ENCODE assay signal across 13 cellular contexts in genomic region chr5:35857004-35857345, GRCh38. TPM values are rescaled to one million over a fixed set of nuclear protein-coding genes. Genes with fewer than 3 reads are reported as not detected.
DNase-seq lines count a peak whose midpoint lies in the region; ATAC-seq and FAIRE-seq lines count a peak whose summit lies in the region.
"Had no signal": no experiment of that assay in that cellular context is flagged by ENCODE, and none has a peak within 500 bp of the region (broad histone marks: within the 10 kb centered on the region; RNA-seq: fewer than 3 reads in every experiment).

No MANE protein-coding gene starts in this region.

- peaks cover 0 to 6% (median 0%) of the 10 kb centered on the region in 8 donors for H3K9me3 Mint-ChIP-seq in CD4-positive, alpha-beta memory T cell
- no peaks in the 10 kb centered on the region for H3K9me3 Mint-ChIP-seq in activated naive CD8-positive, alpha-beta T cell treated with anti-CD3 and anti-CD28 coated beads, Interleukin-2, amount 50 U/mL, for 24 hours
- H3K9me3 Mint-ChIP-seq in naive B cell, result peaks cover 0 to 5% (median 0%) of the 10 kb centered on the region in 7 donors
- H3K9me3 Mint-ChIP-seq: memory B cell had no signal

- POLR2A ChIA-PET in CD4-positive, alpha-beta memory T cell (lab: Charles Lee; ENCODE audit: partially characterized antibody), result interaction anchor here (0.8 to 19.9 kb wide), 16 partner anchors 11 to 240 kb away, joined by 3 to 2275 read pairs (median 15); partner anchors contain the start of gene SPEF2

- H3K4me1 Mint-ChIP-seq in CD4-positive, alpha-beta memory T cell, result peaks cover 43 to 73% (median 51%) of the 10 kb centered on the region in 4 donors
- H3K4me1 Mint-ChIP-seq in activated naive CD8-positive, alpha-beta T cell treated with anti-CD3 and anti-CD28 coated beads, Interleukin-2, amount 50 U/mL, for 24 hours, result peaks cover 81% of the 10 kb centered on the region
- peaks cover 20 to 42% (median 30%) of the 10 kb centered on the region in 3 donors for H3K4me1 Mint-ChIP-seq in naive B cell

- peak overlapping the region; percentile 88 to 99 (median 96) for H3K4me3 Mint-ChIP-seq in CD4-positive, alpha-beta memory T cell
- peak overlapping the region; percentile 88 for H3K4me3 Mint-ChIP-seq in activated naive CD8-positive, alpha-beta T cell treated with anti-CD3 and anti-CD28 coated beads, Interleukin-2, amount 50 U/mL, for 24 hours
- peak overlapping the region in 5 of 8 donors; percentile 2 to 80 (median 33) for H3K4me3 Mint-ChIP-seq in naive B cell
- H3K4me3 Mint-ChIP-seq: memory B cell had no signal

- peaks cover 55% of the 10 kb centered on the region for H3K4me1 ChIP-seq in CD4-positive, alpha-beta memory T cell (ENCODE audit: insufficient read depth, low read length)

- H3K36me3 ChIP-seq in CD4-positive, alpha-beta memory T cell (ENCODE audit: insufficient read depth, low read length), result peaks cover 32% of the 10 kb centered on the region

- H3K9me3 ChIP-seq in CD4-positive, alpha-beta memory T cell (ENCODE audit: control insufficient read depth in 1 of 2, low read length in 2 of 2), result no peaks in the 10 kb centered on the region

- peaks cover 50 to 57% of the 10 kb centered on the region in 2 donors for H3K36me3 Mint-ChIP-seq in CD4-positive, alpha-beta memory T cell
- peaks cover 77% of the 10 kb centered on the region for H3K36me3 Mint-ChIP-seq in activated naive CD8-positive, alpha-beta T cell treated with anti-CD3 and anti-CD28 coated beads, Interleukin-2, amount 50 U/mL, for 24 hours (ENCODE audit: low read depth)
- H3K36me3 Mint-ChIP-seq in naive B cell, result no peaks in the 10 kb centered on the region
- H3K36me3 Mint-ChIP-seq: memory B cell had no signal

- no peak for FAIRE-seq in urothelium cell line (lab: Jason Lieb, UNC)

- no peaks in the 10 kb centered on the region for H3K27me3 Mint-ChIP-seq in CD4-positive, alpha-beta memory T cell
- H3K27me3 Mint-ChIP-seq in activated naive CD8-positive, alpha-beta T cell treated with anti-CD3 and anti-CD28 coated beads, Interleukin-2, amount 50 U/mL, for 24 hours, result no peaks in the 10 kb centered on the region
- H3K27me3 Mint-ChIP-seq in naive B cell, result no peaks in the 10 kb centered on the region
- H3K27me3 Mint-ChIP-seq: memory B cell had no signal

- peak overlapping the region; percentile 97 for H3K27ac ChIP-seq in CD4-positive, alpha-beta memory T cell (ENCODE audit: low read depth, low read length)

- H3K27me3 ChIP-seq in CD4-positive, alpha-beta memory T cell (ENCODE audit: insufficient read depth, low read length), result no peaks in the 10 kb centered on the region

- H3K27ac Mint-ChIP-seq in CD4-positive, alpha-beta memory T cell, result peak overlapping the region; percentile 94 to 100 (median 100)
- peak overlapping the region; percentile 94 for H3K27ac Mint-ChIP-seq in activated naive CD8-positive, alpha-beta T cell treated with anti-CD3 and anti-CD28 coated beads, Interleukin-2, amount 50 U/mL, for 24 hours
- H3K27ac Mint-ChIP-seq in naive B cell, result peak overlapping the region in 3 of 6 donors; percentile 1 to 62 (median 7)
- H3K27ac Mint-ChIP-seq: memory B cell had no signal

- H3K4me3 ChIP-seq in CD4-positive, alpha-beta memory T cell (ENCODE audit: low read length in 2 of 2), result peak overlapping the region; percentile 82 to 85

- intact Hi-C loops in CD4-positive, alpha-beta memory T cell (cut with micrococcal nuclease), result loop anchor here (10.0 kb wide), 1 partner anchor 388 kb away; the partner anchor contains the start of gene NADK2

- DNase-seq in CD4-positive, alpha-beta memory T cell, result no peak
- no peak for DNase-seq in activated naive CD8-positive, alpha-beta T cell treated with anti-CD3 and anti-CD28 coated beads, Interleukin-2, amount 50 U/mL, for 24 hours
- no peak for DNase-seq in naive B cell
- DNase-seq in retina, result no peak
- no peak for DNase-seq in urothelium cell line (ENCODE audit: low spot score)
- DNase-seq: GDM1; NCI-H1694 treated with DMSO at 0.1 percent for 48 hours; SHP77; stimulated activated CD4-positive, alpha-beta T cell treated with anti-CD3 and anti-CD28 coated beads, Interleukin-2, amount 100 ng/mL, for 24 hours had no signal

- ATAC-seq in HG02870 (IDR thresholded peaks at IDR 0.05; ENCODE audit: unreplicated experiment) (peak; percentile 30), naive B cell (ENCODE audit: low read depth in 2 of 2) (no peak), GM21619 (IDR thresholded peaks at IDR 0.05; ENCODE audit: unreplicated experiment) (no peak), HG03135 (IDR thresholded peaks at IDR 0.05; ENCODE audit: unreplicated experiment) (no peak)
- no peak for ATAC-seq in activated naive CD8-positive, alpha-beta T cell treated with anti-CD3 and anti-CD28 coated beads, Interleukin-2, amount 50 U/mL, for 24 hours

- CTCF ChIA-PET in CD4-positive, alpha-beta memory T cell (lab: Charles Lee; ENCODE audit: partially characterized antibody), result interaction anchor here (1.0 to 16.0 kb wide), 6 partner anchors 11 to 206 kb away, joined by 4 to 325 read pairs (median 18); no protein-coding TSS in a partner anchor

RNA-seq across cellular contexts. Expression of gene IL7R, which starts 0.3 kb away (rescaled TPM):
- total RNA-seq in CD4-positive, alpha-beta memory T cell, result 1,000 to 10,000 TPM; 2,390 to 2,440 TPM
- polyA plus RNA-seq in CD4-positive, alpha-beta memory T cell, result 1,000 to 10,000 TPM in 1 of 2 donors, 100 to 1,000 TPM in 1; 514 to 1,212 TPM
- 1 to 10 TPM in 5 of 6 donors, under 1 TPM in 1; 0.37 to 5.2 (median 2.2) TPM for polyA plus RNA-seq in naive B cell (ENCODE audit: low read depth in 6 of 6)

Comparison
In these comparisons a context has a peak if more than half of its experiments do, and no peak if none do; other contexts are left out.
1. H3K4me3 Mint-ChIP-seq: peak in every context shown above with its lines; median percentile 96 in CD4-positive, alpha-beta memory T cell; 88 in activated naive CD8-positive, alpha-beta T cell treated with anti-CD3 and anti-CD28 coated beads, Interleukin-2, amount 50 U/mL, for 24 hours; 33 in naive B cell.
2. RNA of gene IL7R, which starts 0.3 kb away (polyA plus RNA-seq): 514 to 1,212 TPM in CD4-positive, alpha-beta memory T cell; 0.37 to 5.2 TPM in naive B cell; every median in the first group is over 10 times any median in the second.